Comparison of ENCODE assay signal across 22 cellular contexts in the genomic region with DNA sequence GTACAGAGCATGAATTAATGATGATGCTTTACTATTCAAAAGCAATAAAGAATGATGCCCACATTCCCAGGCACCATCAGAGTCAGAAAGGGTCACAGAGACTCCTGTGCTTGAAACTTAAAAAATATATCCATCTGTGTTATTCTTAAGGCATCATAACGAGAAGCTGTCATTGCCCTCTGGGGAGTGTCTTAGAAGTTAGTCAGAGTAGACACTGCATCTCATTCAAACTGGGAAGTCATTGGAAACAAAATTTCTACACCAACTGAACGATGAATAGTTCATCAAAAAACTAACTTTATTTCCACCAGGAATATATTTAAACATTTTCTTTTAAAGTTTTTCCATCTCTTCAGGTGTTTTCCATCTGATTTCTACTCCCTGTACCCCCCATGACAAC.
"Had no signal": no experiment of that assay in that cellular context is flagged by ENCODE, and none has a peak within 500 bp of the region (broad histone marks: within the 10 kb centered on the region; RNA-seq: fewer than 3 reads in every experiment).

No MANE protein-coding gene starts in this region.

- H3K27ac ChIP-seq: gastrocnemius medialis, neutrophil, parathyroid adenoma had no signal

- H3K4me3 ChIP-seq: gastrocnemius medialis, suprapubic skin, tibial nerve had no signal

- H3K36me3 ChIP-seq: gastrocnemius medialis, neutrophil, suprapubic skin had no signal

- H3K4me1 ChIP-seq: parathyroid adenoma had no signal

- H3K27me3 ChIP-seq: gastrocnemius medialis, neutrophil, suprapubic skin, tibial nerve had no signal

- H3K9me3 ChIP-seq: gastrocnemius medialis, neutrophil, suprapubic skin, tibial nerve had no signal

- H3K27me3 Mint-ChIP-seq: activated CD4-positive, alpha-beta memory T cell treated with anti-CD3 and anti-CD28 coated beads for 36 hours; activated naive CD8-positive, alpha-beta T cell treated with anti-CD3 and anti-CD28 coated beads, Interleukin-2, amount 50 U/mL, for 24 hours; stimulated activated naive CD8-positive, alpha-beta T cell treated with anti-CD3 and anti-CD28 coated beads, Interleukin-15, amount 100 ng/mL, for 72 hours had no signal

- ATAC-seq: activated naive CD8-positive, alpha-beta T cell treated with anti-CD3 and anti-CD28 coated beads, Interleukin-2, amount 50 U/mL, for 24 hours; gastrocnemius medialis; natural killer cell; right cardiac atrium; stimulated activated naive CD8-positive, alpha-beta T cell treated with anti-CD3 and anti-CD28 coated beads, Interleukin-15, amount 100 ng/mL, for 72 hours had no signal

- H3K9me3 Mint-ChIP-seq: activated naive CD8-positive, alpha-beta T cell treated with anti-CD3 and anti-CD28 coated beads, Interleukin-2, amount 50 U/mL, for 24 hours; brain; natural killer cell had no signal

- DNase-seq: activated CD4-positive, alpha-beta memory T cell treated with anti-CD3 and anti-CD28 coated beads for 36 hours; activated CD4-positive, alpha-beta T cell treated with anti-CD3 and anti-CD28 coated beads for 4 hours; activated CD4-positive, CD25-positive, alpha-beta regulatory T cell; activated gamma-delta T cell; activated naive CD4-positive, alpha-beta T cell treated with anti-CD3 and anti-CD28 coated beads, Interleukin-2, amount 50 U/mL, for 16 hours; activated naive CD8-positive, alpha-beta T cell treated with anti-CD3 and anti-CD28 coated beads, Interleukin-2, amount 50 U/mL, for 24 hours; anterior cingulate cortex; erythroblast; gastrocnemius medialis; hypothalamus; midbrain; natural killer cell; right cardiac atrium; stimulated activated CD4-positive, alpha-beta T cell treated with anti-CD3 and anti-CD28 coated beads, Interleukin-12 subunit alpha, Interleukin-12 subunit beta, amount 100 ng/mL, for 4 hours; stimulated activated CD4-positive, alpha-beta T cell treated with anti-CD3 and anti-CD28 coated beads, Interleukin-4, amount 100 ng/mL, for 4 hours; stimulated activated naive CD8-positive, alpha-beta T cell treated with anti-CD3 and anti-CD28 coated beads, Interleukin-15, amount 100 ng/mL, for 72 hours had no signal

- H3K36me3 Mint-ChIP-seq: brain, natural killer cell had no signal

- H3K4me3 Mint-ChIP-seq: activated CD4-positive, alpha-beta memory T cell treated with anti-CD3 and anti-CD28 coated beads for 36 hours; activated naive CD8-positive, alpha-beta T cell treated with anti-CD3 and anti-CD28 coated beads, Interleukin-2, amount 50 U/mL, for 24 hours; brain; natural killer cell; stimulated activated naive CD8-positive, alpha-beta T cell treated with anti-CD3 and anti-CD28 coated beads, Interleukin-15, amount 100 ng/mL, for 72 hours; T-helper 1 cell treated with Interleukin-12 subunit alpha and Interleukin-12 subunit beta and Interleukin-4 antibody, amounts not matched to agents 30 μg/mL and 1 μg/mL, for 36 hours had no signal

- H3K27ac Mint-ChIP-seq: activated CD4-positive, alpha-beta memory T cell treated with anti-CD3 and anti-CD28 coated beads for 36 hours; activated naive CD8-positive, alpha-beta T cell treated with anti-CD3 and anti-CD28 coated beads, Interleukin-2, amount 50 U/mL, for 24 hours; T-helper 1 cell treated with Interleukin-12 subunit alpha and Interleukin-12 subunit beta and Interleukin-4 antibody, amounts not matched to agents 30 μg/mL and 1 μg/mL, for 36 hours had no signal
